In genomic region chr17:43891851-43892671, GRCh38 we compare ENCODE assay signal across 24 cellular contexts. TPM values are rescaled to one million over a fixed set of nuclear protein-coding genes. Genes with fewer than 3 reads are reported as not detected.
A peak's percentile ranks its signal among the peaks of the same experiment; 100 is the strongest.
DNase-seq lines count a peak whose midpoint lies in the region; ATAC-seq, FAIRE-seq and TF ChIP-seq lines count a peak whose summit lies in the region.
"Had no signal": no experiment of that assay in that cellular context is flagged by ENCODE, and none has a peak within 500 bp of the region (broad histone marks: within the 10 kb centered on the region; RNA-seq: fewer than 3 reads in every experiment).

No MANE protein-coding gene starts in this region.

- no peaks in the 10 kb centered on the region for H3K9me3 Mint-ChIP-seq in H9
- H3K9me3 Mint-ChIP-seq: memory B cell; T-helper 1 cell treated with Interleukin-12 subunit alpha and Interleukin-12 subunit beta and Interleukin-4 antibody, amounts not matched to agents 30 μg/mL and 1 μg/mL, for 36 hours had no signal

- H3K4me1 Mint-ChIP-seq in H9, result peaks cover 25 to 33% of the 10 kb centered on the region in 2 experiments

- H3K27ac ChIP-seq in H9 (ENCODE audit: insufficient read length, low read depth, low read length) (peak overlapping the region; percentile 69), H1 (ENCODE audit: low read depth, low read length) (no peak overlapping the region), A673 (ENCODE audit: low read depth, low read length, poor library complexity, severe bottlenecking) (no peak overlapping the region), psoas muscle (no peak overlapping the region)
- H3K27ac ChIP-seq: Peyer's patch, sigmoid colon, SJSA1, thoracic aorta had no signal

- peak; percentile 1 for DNase-seq in COLO668 (lab: John Stamatoyannopoulos, UW; ENCODE audit: unreplicated experiment)
- DNase-seq in H9, result peak; percentile 69
- DNase-seq in H1 (ENCODE audit: low read depth in 1 of 2, low spot score in 2 of 2), result no peak
- peak; percentile 33 for DNase-seq in left kidney (ENCODE audit: low read depth, low spot score)
- no peak for DNase-seq in A673 (ENCODE audit: low spot score)
- DNase-seq in psoas muscle, result no peak
- DNase-seq: activated CD4-positive, alpha-beta T cell treated with anti-CD3 and anti-CD28 coated beads for 48 hours; Caco-2; cortex of kidney; foreskin melanocyte; hippocampal formation; KBM-7; NCI-H1694; NCI-H226; Peyer's patch; sigmoid colon had no signal

- ATAC-seq in psoas muscle, result no peak
- no peak for ATAC-seq in GM18520 (IDR thresholded peaks at IDR 0.05; ENCODE audit: unreplicated experiment)

- no peaks in the 10 kb centered on the region for H3K79me1 ChIP-seq in H9 (ENCODE audit: insufficient read depth, low read depth, low read length, poor library complexity, severe bottlenecking)
- 0 out of 2 replicates have a peak, but pooled peaks cover 3% of the 10 kb centered on the region for H3K79me1 ChIP-seq in H1 (ENCODE audit: low read depth, low read length)

- no peaks in the 10 kb centered on the region for H3K79me2 ChIP-seq in H9 (ENCODE audit: insufficient read depth, low read length)
- no peaks in the 10 kb centered on the region for H3K79me2 ChIP-seq in H1 (ENCODE audit: control insufficient read depth in 1 of 2, insufficient read depth in 2 of 2, low read length in 2 of 2)

- no TSS peak for BruUV-seq in A673 (replicated peaks; lab: Mats Ljungman, UMichigan)

- no peak overlapping the region for H3K18ac ChIP-seq in H9 (ENCODE audit: insufficient read length, low read depth, low read length)
- H3K18ac ChIP-seq in H1 (ENCODE audit: extremely low read depth, low read length), result peak overlapping the region; percentile 80; the same call in 1 of the 2 replicates

- peak overlapping the region; percentile 5 to 96 (median 72) for H3K27ac Mint-ChIP-seq in H9
- H3K27ac Mint-ChIP-seq: memory B cell; T-helper 1 cell treated with Interleukin-12 subunit alpha and Interleukin-12 subunit beta and Interleukin-4 antibody, amounts not matched to agents 30 μg/mL and 1 μg/mL, for 36 hours had no signal

- H3K4me2 ChIP-seq in H9 (ENCODE audit: insufficient read depth, insufficient read length, low read length), result peak overlapping the region; percentile 38
- H3K4me2 ChIP-seq in H1 (ENCODE audit: insufficient read depth in 1 of 2, low read depth in 2 of 2, low read length in 2 of 2), result peak overlapping the region; percentile 45 to 49

- H2BK15ac ChIP-seq in H9 (ENCODE audit: low read depth, low read length) (no peak overlapping the region), H1 (ENCODE audit: low read length) (peak overlapping the region; percentile 72)

- H3K23me2 ChIP-seq in H9 (ENCODE audit: insufficient read length, low read depth, low read length, poor library complexity, severe bottlenecking) (no peaks in the 10 kb centered on the region), H1 (ENCODE audit: low read depth, low read length) (no peaks in the 10 kb centered on the region)

- no peak for TF ChIP-seq RAD21 in H1 (IDR thresholded peaks at IDR 0.05 in 1 of 2, conservative IDR thresholded peaks at IDR 0.05 in 1 of 2; ENCODE audit: low read depth in 2 of 2, low read length in 2 of 2)

- peak; percentile 42 for FAIRE-seq in H1 (lab: Jason Lieb, UNC)
- FAIRE-seq: endometrium had no signal

- peak overlapping the region; percentile 26 to 64; a peak in 4 of 5 replicates for H3K4me3 Mint-ChIP-seq in H9
- H3K4me3 Mint-ChIP-seq: memory B cell; T-helper 1 cell treated with Interleukin-12 subunit alpha and Interleukin-12 subunit beta and Interleukin-4 antibody, amounts not matched to agents 30 μg/mL and 1 μg/mL, for 36 hours had no signal

- peaks cover 13% of the 10 kb centered on the region for H3K4me1 ChIP-seq in H9 (ENCODE audit: insufficient read depth, low read length)
- H3K4me1 ChIP-seq in H1 (replicated peaks in 1 of 4; ENCODE audit: control insufficient read depth in 3 of 4, insufficient read depth in 4 of 4, low read length in 3 of 4), result peaks cover 9 to 17% (median 14%) of the 10 kb centered on the region in 4 experiments
- no peaks in the 10 kb centered on the region for H3K4me1 ChIP-seq in A673 (ENCODE audit: insufficient read depth, low read length, poor library complexity, severe bottlenecking)
- H3K4me1 ChIP-seq in psoas muscle, result no peaks in the 10 kb centered on the region
- H3K4me1 ChIP-seq: Caco-2, Peyer's patch, sigmoid colon, SJSA1 had no signal

- H4K20me1 ChIP-seq in H9 (ENCODE audit: control insufficient read depth, insufficient read depth, insufficient read length) (peaks cover 4% of the 10 kb centered on the region), H1 (replicated peaks in 1 of 2; ENCODE audit: control insufficient read depth in 1 of 2, insufficient read depth in 2 of 2, low read length in 2 of 2) (peaks cover 0 to 5% of the 10 kb centered on the region in 2 experiments)

- no peak overlapping the region for H2AK5ac ChIP-seq in H9 (ENCODE audit: insufficient read length, low read length)
- H2AK5ac ChIP-seq in H1 (ENCODE audit: low read depth, low read length), result 0 out of 2 replicates have a peak overlapping the region, but pooled peaks have one; percentile 57

- H3K23ac ChIP-seq in H9 (ENCODE audit: insufficient read length, low read depth, low read length), result no peak overlapping the region
- no peak overlapping the region for H3K23ac ChIP-seq in H1 (ENCODE audit: insufficient read length)

- H2BK12ac ChIP-seq in H9 (ENCODE audit: insufficient read length, low read depth, low read length) (no peak overlapping the region), H1 (ENCODE audit: low read depth, low read length) (peak overlapping the region; percentile 55; the same call in 1 of the 2 replicates)

- no peaks in the 10 kb centered on the region for H3K9me3 ChIP-seq in H9 (ENCODE audit: control insufficient read depth, low read depth, low read length)
- no peaks in the 10 kb centered on the region for H3K9me3 ChIP-seq in H1 (ENCODE audit: insufficient read depth in 2 of 2, low read depth in 1 of 2, low read length in 1 of 2)
- H3K9me3 ChIP-seq in A673 (ENCODE audit: low read depth, low read length, poor library complexity, severe bottlenecking), result no peaks in the 10 kb centered on the region
- no peaks in the 10 kb centered on the region for H3K9me3 ChIP-seq in psoas muscle
- H3K9me3 ChIP-seq: Caco-2, Peyer's patch, sigmoid colon, SJSA1, thoracic aorta had no signal

- no peak overlapping the region for H2BK5ac ChIP-seq in H9 (ENCODE audit: insufficient read length, low read length)
- peak overlapping the region; percentile 69; the same call in 1 of the 2 replicates for H2BK5ac ChIP-seq in H1 (ENCODE audit: low read depth, low read length)

- H2BK20ac ChIP-seq in H9 (ENCODE audit: low read depth, low read length, poor library complexity, severe bottlenecking) (peak overlapping the region; percentile 65), H1 (ENCODE audit: low read length) (peak overlapping the region; percentile 34; the same call in 1 of the 2 replicates)

- H3K14ac ChIP-seq in H9 (ENCODE audit: insufficient read depth, low read length) (no peak overlapping the region), H1 (ENCODE audit: insufficient read length) (no peak overlapping the region)

- H3K36me3 Mint-ChIP-seq in H9 (ENCODE audit: insufficient read depth in 1 of 3, low read depth in 3 of 3), result peaks cover 5 to 23% (median 16%) of the 10 kb centered on the region in 3 experiments; a peak in 5 of 7 replicates
- H3K36me3 Mint-ChIP-seq: memory B cell had no signal

- no peaks in the 10 kb centered on the region for H3K27me3 Mint-ChIP-seq in H9 (ENCODE audit: low read depth)

- H2AFZ ChIP-seq in H9 (ENCODE audit: low read length) (no peak overlapping the region), H1 (ENCODE audit: low read length) (no peak overlapping the region)

- H3K4me3 ChIP-seq in H1 (ENCODE audit: extremely low read depth in 1 of 4, insufficient read depth in 2 of 4, low read depth in 3 of 4, low read length in 4 of 4) (peak overlapping the region in 1 of 4 experiments; percentile 8; a peak in 1 of 8 replicates), A673 (ENCODE audit: low read depth, low read length, poor library complexity, severe bottlenecking) (no peak overlapping the region), psoas muscle (no peak overlapping the region)
- H3K4me3 ChIP-seq: Peyer's patch, sigmoid colon, SJSA1, thoracic aorta had no signal

- H3K36me3 ChIP-seq in H1 (ENCODE audit: control insufficient read depth in 2 of 4, insufficient read depth in 4 of 4, low read length in 3 of 4) (no peaks in the 10 kb centered on the region), A673 (ENCODE audit: insufficient read depth, low read length, poor library complexity, severe bottlenecking) (no peaks in the 10 kb centered on the region), psoas muscle (ENCODE audit: insufficient read depth in 1 of 2, low read depth in 1 of 2) (no peaks in the 10 kb centered on the region)
- H3K36me3 ChIP-seq: Peyer's patch, SJSA1 had no signal

- no peak for TF ChIP-seq POLR2A in H1 (IDR thresholded peaks at IDR 0.05; ENCODE audit: control extremely low read depth in 1 of 2, low read depth in 2 of 2, low read length in 2 of 2)

- no peak overlapping the region for H3T11ph ChIP-seq in H9 (ENCODE audit: low read length)

- H2BK120ac ChIP-seq in H9 (ENCODE audit: low read depth, low read length, poor library complexity, severe bottlenecking), result no peak overlapping the region
- H2BK120ac ChIP-seq in H1 (replicated peaks; ENCODE audit: low read depth, low read length), result no peak overlapping the region

- no peak for TF ChIP-seq EP300 in H1 (IDR thresholded peaks at IDR 0.05; ENCODE audit: borderline replicate concordance in 1 of 2, low read depth in 2 of 2, low read length in 2 of 2)

- no peak overlapping the region for H4K8ac ChIP-seq in H9 (replicated peaks; ENCODE audit: insufficient read length, low read depth, low read length)
- H4K8ac ChIP-seq in H1 (ENCODE audit: extremely low read depth, insufficient read depth, low read length), result no peak overlapping the region

- H4K91ac ChIP-seq in H9 (ENCODE audit: insufficient read length, low read depth, low read length) (no peak overlapping the region), H1 (replicated peaks; ENCODE audit: insufficient read length, low read length) (no peak overlapping the region)

- no CpG with 5 or more reads among the region's 5 CpGs for WGBS in H9 (ENCODE audit: extremely low coverage, insufficient read length, low lambda C conversion rate)
- WGBS in H1 (ENCODE audit: extremely low coverage in 1 of 2, insufficient coverage in 1 of 2, insufficient read length in 1 of 2, insufficient replicate concordance in 2 of 2, low coverage in 1 of 2, low lambda C conversion rate in 2 of 2, missing lambda C conversion rate in 1 of 2), 2 experiments, result 70% methylated on average over 5 of the region's 5 CpGs; no CpG with 5 or more reads in 1 of the 2 experiments
- WGBS in psoas muscle, 3 donors, result 43 to 63% (median 52%) methylated on average over 5 of the region's 5 CpGs

- H4K5ac ChIP-seq in H9 (ENCODE audit: insufficient read length, low read depth, low read length) (no peak overlapping the region), H1 (ENCODE audit: insufficient read length, low read depth, low read length) (no peak overlapping the region)

- POLR2A ChIA-PET in H1 (lab: Charles Lee; ENCODE audit: partially characterized antibody) (interaction anchor here (0.6 to 0.7 kb wide), 2 partner anchors 110 to 221 kb away, joined by 3 to 5 read pairs; no protein-coding TSS in a partner anchor), A673 (lab: Charles Lee; ENCODE audit: low non-redundant PET) (no interaction called here)

- H3K4ac ChIP-seq in H9 (ENCODE audit: low read depth, low read length) (no peak overlapping the region), H1 (replicated peaks; ENCODE audit: insufficient read length, low read depth, low read length) (no peak overlapping the region)

- intact Hi-C loops in A673 (cut with micrococcal nuclease; ENCODE audit: unreplicated experiment), result no loop called here
- intact Hi-C loops in psoas muscle (cut with DNase I), result no loop called here

- CTCF ChIA-PET in H1 (lab: Charles Lee; ENCODE audit: partially characterized antibody) (interaction anchor here (0.7 to 25.8 kb wide), 10 partner anchors 13 to 106 kb away, joined by 3 to 403 read pairs (median 5); no protein-coding TSS in a partner anchor), A673 (lab: Charles Lee) (no interaction called here)

- H3K27me3 ChIP-seq in H9 (ENCODE audit: insufficient read depth, low read length) (no peaks in the 10 kb centered on the region), H1 (replicated peaks in 1 of 4; ENCODE audit: control insufficient read depth in 3 of 4, extremely low read depth in 1 of 4, insufficient read depth in 3 of 4, low read length in 3 of 4) (no peaks in the 10 kb centered on the region), A673 (replicated peaks; ENCODE audit: insufficient read depth, low read depth, low read length, poor library complexity) (no peaks in the 10 kb centered on the region), psoas muscle (ENCODE audit: insufficient read depth in 3 of 3, low read length in 2 of 3) (peaks cover 0 to 6% (median 0%) of the 10 kb centered on the region in 3 donors)
- H3K27me3 ChIP-seq: Peyer's patch, sigmoid colon had no signal

- TF ChIP-seq CTCF in H9 (conservative IDR thresholded peaks at IDR 0.05) (no peak), H1 (IDR thresholded peaks at IDR 0.05; ENCODE audit: control extremely low read depth in 1 of 3, insufficient read depth in 1 of 3, low read depth in 1 of 3, low read length in 3 of 3) (no peak), A673 (conservative IDR thresholded peaks at IDR 0.05; ENCODE audit: low read depth, low read length) (no peak), psoas muscle (IDR thresholded peaks at IDR 0.05) (no peak)

- H3K9ac ChIP-seq in H9 (ENCODE audit: extremely low read depth, insufficient read length, low read length) (no peak overlapping the region), H1 (replicated peaks in 1 of 4; ENCODE audit: extremely low read depth in 1 of 4, low read depth in 3 of 4, low read length in 3 of 4) (no peak overlapping the region)

- no peak overlapping the region for H3K56ac ChIP-seq in H9 (ENCODE audit: insufficient read length, low read depth, low read length)
- no peak overlapping the region for H3K56ac ChIP-seq in H1 (replicated peaks; ENCODE audit: insufficient read length, low read depth, low read length)

RNA-seq across cellular contexts. Expression of gene MPP2, which starts 15.3 kb away (rescaled TPM):
- 16.3 and 17.9 TPM in 2 replicates for total RNA-seq in H9 (2021)
- 30.9 and 31.6 TPM in 2 replicates for total RNA-seq in H1 (2021; fragmentation: NEBNext Ultra II Directional; extraction: Animal tissue kit (Norgen Biotek cat#: 25700))
- polyA plus RNA-seq in H1 (2011; rRNA removed), result 33.5 and 34.1 TPM in 2 replicates
- 32.2 TPM for polyA plus RNA-seq in H1 (2011; cell fraction: cytosol; rRNA removed)
- 34.9 TPM for polyA plus RNA-seq in H1 (2011; cell fraction: nucleus; rRNA removed)
- polyA plus RNA-seq in H1 (2012, experiment 1 of 2), result 24.3 to 30.8 TPM (median 28.2 TPM) in 4 replicates
- 35.9 TPM for polyA plus RNA-seq in H1 (2012, experiment 2 of 2)
- 12.0 TPM for polyA plus RNA-seq in H1 (2013, experiment 1 of 2)
- polyA plus RNA-seq in H1 (2013, experiment 2 of 2), result 12.3 TPM
- polyA minus RNA-seq in H1 (2011; rRNA and poly(A)+ RNA removed), result 41.6 and 46.0 TPM in 2 replicates
- polyA minus RNA-seq in H1 (2011; cell fraction: cytosol; rRNA and poly(A)+ RNA removed), result 23.7 TPM
- polyA minus RNA-seq in H1 (2011; cell fraction: nucleus; rRNA and poly(A)+ RNA removed), result 15.2 TPM
- 2.6 and 4.0 TPM in 2 replicates for total RNA-seq in A673 (2021)
- 1 to 10 TPM in 1 of 4 donors, under 1 TPM in 3; 0.42 to 1.6 (median 0.62) TPM for total RNA-seq in psoas muscle
- under 1 TPM; 0.19 to 0.38 (median 0.21) TPM for polyA plus RNA-seq in psoas muscle

RNA-seq across cellular contexts. Expression of gene CD300LG, which starts 45.1 kb away (rescaled TPM):
- total RNA-seq in H9 (2021), result not detected in 2 replicates
- total RNA-seq in H1 (2021; fragmentation: NEBNext Ultra II Directional; extraction: Animal tissue kit (Norgen Biotek cat#: 25700)), result not detected in 2 replicates
- 0.06 and 0.14 TPM in 2 replicates for polyA plus RNA-seq in H1 (2011; rRNA removed)
- polyA plus RNA-seq in H1 (2011; cell fraction: cytosol; rRNA removed), result 0.13 TPM
- not detected for polyA plus RNA-seq in H1 (2011; cell fraction: nucleus; rRNA removed)
- polyA plus RNA-seq in H1 (2012, experiment 1 of 2), result 0.11 TPM in 1 of 4 replicates, not detected in the others
- polyA plus RNA-seq in H1 (2012, experiment 2 of 2), result not detected
- 0.02 TPM for polyA plus RNA-seq in H1 (2013, experiment 1 of 2)
- polyA plus RNA-seq in H1 (2013, experiment 2 of 2), result 0.02 TPM
- polyA minus RNA-seq in H1 (2011; rRNA and poly(A)+ RNA removed), result 0.17 TPM in 1 of 2 replicates, not detected in the other
- polyA minus RNA-seq in H1 (2011; cell fraction: cytosol; rRNA and poly(A)+ RNA removed), result not detected
- not detected for polyA minus RNA-seq in H1 (2011; cell fraction: nucleus; rRNA and poly(A)+ RNA removed)
- total RNA-seq in A673 (2021), result not detected in 2 replicates
- 10 to 100 TPM in 2 of 4 donors, 1 to 10 TPM in 2; 6.9 to 11.5 (median 10.2) TPM for total RNA-seq in psoas muscle
- 10 to 100 TPM in 2 of 3 donors, 1 to 10 TPM in 1; 5.4 to 21.7 (median 14.7) TPM for polyA plus RNA-seq in psoas muscle
- total RNA-seq: Caco-2, myocyte, osteoblast, SJSA1 had no signal

RNA-seq across cellular contexts. Expression of gene PPY, which starts 50.2 kb away (rescaled TPM):
- total RNA-seq in H9 (2021), result 0.59 TPM in 1 of 2 replicates, not detected in the other
- total RNA-seq in H1 (2021; fragmentation: NEBNext Ultra II Directional; extraction: Animal tissue kit (Norgen Biotek cat#: 25700)), result not detected in 2 replicates
- polyA plus RNA-seq in H1 (2011; rRNA removed), result 0.26 TPM in 1 of 2 replicates, not detected in the other
- 0.31 TPM for polyA plus RNA-seq in H1 (2011; cell fraction: cytosol; rRNA removed)
- 0.51 TPM for polyA plus RNA-seq in H1 (2011; cell fraction: nucleus; rRNA removed)
- not detected in 4 replicates for polyA plus RNA-seq in H1 (2012, experiment 1 of 2)
- polyA plus RNA-seq in H1 (2012, experiment 2 of 2), result not detected
- 0.26 TPM for polyA plus RNA-seq in H1 (2013, experiment 1 of 2)
- polyA plus RNA-seq in H1 (2013, experiment 2 of 2), result 0.42 TPM
- not detected in 2 replicates for polyA minus RNA-seq in H1 (2011; rRNA and poly(A)+ RNA removed)
- polyA minus RNA-seq in H1 (2011; cell fraction: cytosol; rRNA and poly(A)+ RNA removed), result not detected
- not detected for polyA minus RNA-seq in H1 (2011; cell fraction: nucleus; rRNA and poly(A)+ RNA removed)
- not detected in 2 replicates for total RNA-seq in A673 (2021)
- not detected for total RNA-seq in psoas muscle
- polyA plus RNA-seq in psoas muscle, result not detected
- total RNA-seq: Caco-2, myocyte, osteoblast, Peyer's patch, sigmoid colon, SJSA1, thoracic aorta had no signal
- polyA plus RNA-seq: sigmoid colon had no signal

RNA-seq across cellular contexts. Expression of gene MPP3, which starts 59.1 kb away (rescaled TPM):
- total RNA-seq in H9 (2021), result 5.7 and 6.9 TPM in 2 replicates
- total RNA-seq in H1 (2021; fragmentation: NEBNext Ultra II Directional; extraction: Animal tissue kit (Norgen Biotek cat#: 25700)), result 5.5 and 6.1 TPM in 2 replicates
- 3.1 and 3.8 TPM in 2 replicates for polyA plus RNA-seq in H1 (2011; rRNA removed)
- polyA plus RNA-seq in H1 (2011; cell fraction: cytosol; rRNA removed), result 6.2 TPM
- 21.1 TPM for polyA plus RNA-seq in H1 (2011; cell fraction: nucleus; rRNA removed)
- 6.1 to 7.7 TPM (median 7.3 TPM) in 4 replicates for polyA plus RNA-seq in H1 (2012, experiment 1 of 2)
- 1.8 TPM for polyA plus RNA-seq in H1 (2012, experiment 2 of 2)
- polyA plus RNA-seq in H1 (2013, experiment 1 of 2), result 5.1 TPM
- 5.1 TPM for polyA plus RNA-seq in H1 (2013, experiment 2 of 2)
- 5.6 and 6.1 TPM in 2 replicates for polyA minus RNA-seq in H1 (2011; rRNA and poly(A)+ RNA removed)
- polyA minus RNA-seq in H1 (2011; cell fraction: cytosol; rRNA and poly(A)+ RNA removed), result 5.9 TPM
- polyA minus RNA-seq in H1 (2011; cell fraction: nucleus; rRNA and poly(A)+ RNA removed), result 9.3 TPM
- total RNA-seq in A673 (2021), result 5.7 and 7.7 TPM in 2 replicates
- 1 to 10 TPM; 1.4 to 2.0 (median 1.5) TPM for total RNA-seq in psoas muscle
- 1 to 10 TPM; 1.0 to 1.6 (median 1.4) TPM for polyA plus RNA-seq in psoas muscle

Comparison
In these comparisons a context has a peak if more than half of its experiments do, and no peak if none do; other contexts are left out.
1. DNase-seq: peak in COLO668 (single experiment), H9 (single experiment) and left kidney (single experiment); none in H1 (0 of 2), A673 (single experiment) and psoas muscle (0 of 2).